In genomic region chr10:76089626-76090185, GRCh38 we compare ENCODE assay signal across 1 cellular context.
TF ChIP-seq lines count a peak whose summit lies in the region.

No MANE protein-coding gene starts in this region.

TF ChIP-seq in HEK293, 187 proteins besides CTCF, POLR2A, EP300 and RAD21 (continued from another document):
- 0 out of 2 replicates have a peak, but pooled peaks have one; percentile 23 for TF ChIP-seq INSM2 (tag by site-specific recombination; IDR thresholded peaks at IDR 0.05)
- no peak for TF ChIP-seq GLI2 (tag by site-specific recombination; IDR thresholded peaks at IDR 0.05; ENCODE audit: borderline replicate concordance, low read depth)
- TF ChIP-seq ZFHX2 (tag by site-specific recombination; conservative IDR thresholded peaks at IDR 0.05) = peak; percentile 50
- TF ChIP-seq ZNF843 (tag by site-specific recombination; IDR thresholded peaks at IDR 0.05) = 0 out of 2 replicates have a peak, but pooled peaks have one; percentile 19
- peak; percentile 56 for TF ChIP-seq ZNF341 (tag by site-specific recombination; IDR thresholded peaks at IDR 0.05; ENCODE audit: low read depth)
- no peak for TF ChIP-seq ZNF610 (tag by site-specific recombination; IDR thresholded peaks at IDR 0.05; ENCODE audit: borderline replicate concordance)
- TF ChIP-seq ZNF266 (tag by site-specific recombination; IDR thresholded peaks at IDR 0.05; ENCODE audit: low read depth) = no peak
- no peak for TF ChIP-seq ZNF202 (tag by site-specific recombination; IDR thresholded peaks at IDR 0.05; ENCODE audit: borderline replicate concordance)
- no peak for TF ChIP-seq ZNF140 (tag by site-specific recombination; IDR thresholded peaks at IDR 0.05)
- TF ChIP-seq ZBTB17 (tag by site-specific recombination; IDR thresholded peaks at IDR 0.05) = peak; percentile 29; the same call in 1 of the 2 replicates
- peak; percentile 93 for TF ChIP-seq WT1 (tag by site-specific recombination; IDR thresholded peaks at IDR 0.05)
- no peak for TF ChIP-seq ZBTB6 (tag by site-specific recombination; IDR thresholded peaks at IDR 0.05)
- no peak for TF ChIP-seq ZSCAN30 (tag by site-specific recombination; IDR thresholded peaks at IDR 0.05)
- TF ChIP-seq SETDB1 (IDR thresholded peaks at IDR 0.05; ENCODE audit: insufficient read length, low read length) = no peak
- TF ChIP-seq PRDM6 (tag by site-specific recombination; IDR thresholded peaks at IDR 0.05) = peak; percentile 36; the same call in 1 of the 2 replicates
- peak; percentile 98 for TF ChIP-seq SP7 (tag by site-specific recombination; IDR thresholded peaks at IDR 0.05)
- no peak for TF ChIP-seq ZNF112 (tag by site-specific recombination; IDR thresholded peaks at IDR 0.05)
- TF ChIP-seq ZNF169 (tag by site-specific recombination; IDR thresholded peaks at IDR 0.05) = no peak
- no peak for TF ChIP-seq ZBTB1 (tag by site-specific recombination; IDR thresholded peaks at IDR 0.05)
- peak; percentile 54; the same call in 1 of the 2 replicates for TF ChIP-seq ZEB2 (tag by site-specific recombination; IDR thresholded peaks at IDR 0.05)
- no peak for TF ChIP-seq TRIM28 (IDR thresholded peaks at IDR 0.05; ENCODE audit: borderline replicate concordance, low read length)
- no peak for TF ChIP-seq OVOL3 (tag by site-specific recombination; IDR thresholded peaks at IDR 0.05)
